Comparison of ENCODE assay signal across 21 cellular contexts in genomic region chr11:31355131-31355530, GRCh38. TPM values are rescaled to one million over a fixed set of nuclear protein-coding genes. Genes with fewer than 3 reads are reported as not detected.
A peak's percentile ranks its signal among the peaks of the same experiment; 100 is the strongest.
DNase-seq lines count a peak whose midpoint lies in the region; ATAC-seq and TF ChIP-seq lines count a peak whose summit lies in the region.
"Had no signal": no experiment of that assay in that cellular context is flagged by ENCODE, and none has a peak within 500 bp of the region (broad histone marks: within the 10 kb centered on the region; RNA-seq: fewer than 3 reads in every experiment).

No MANE protein-coding gene starts in this region.

- no peaks in the 10 kb centered on the region for H3K36me3 Mint-ChIP-seq in immature natural killer cell
- H3K36me3 Mint-ChIP-seq: stimulated activated memory B cell treated with anti-CD40 and anti-IgM and Interleukin-4, amounts not matched to agents 10 μg/mL and 1 μg/mL and 100 μg/mL, for 72 hours had no signal

- H3K27ac Mint-ChIP-seq in immature natural killer cell: no peak overlapping the region
- H3K27ac Mint-ChIP-seq: activated CD8-positive, alpha-beta T cell treated with anti-CD3 and anti-CD28 coated beads for 36 hours; stimulated activated memory B cell treated with anti-CD40 and anti-IgM and Interleukin-4, amounts not matched to agents 10 μg/mL and 1 μg/mL and 100 μg/mL, for 72 hours had no signal

- peaks cover 0 to 2% (median 1%) of the 10 kb centered on the region in 3 donors for H3K27me3 Mint-ChIP-seq in immature natural killer cell (ENCODE audit: low read depth in 3 of 3)

- no peaks in the 10 kb centered on the region for H3K4me1 ChIP-seq in gastrocnemius medialis
- no peaks in the 10 kb centered on the region for H3K4me1 ChIP-seq in spleen
- H3K4me1 ChIP-seq: heart right ventricle, Peyer's patch, upper lobe of left lung had no signal

- in situ Hi-C loops in gastrocnemius medialis (cut with MboI; ENCODE audit: low sequenced_read_pairs in 4 of 4): no loop called here

- TF ChIP-seq CTCF in choroid plexus epithelial cell (conservative IDR thresholded peaks at IDR 0.05; ENCODE audit: low read depth, low read length): no peak
- TF ChIP-seq CTCF in gastrocnemius medialis (IDR thresholded peaks at IDR 0.05 in 4 of 5, conservative IDR thresholded peaks at IDR 0.05 in 1 of 5): no peak
- no peak for TF ChIP-seq CTCF in spleen (IDR thresholded peaks at IDR 0.05 in 8 of 11, conservative IDR thresholded peaks at IDR 0.05 in 3 of 11)

- H3K4me3 Mint-ChIP-seq in immature natural killer cell: no peak overlapping the region
- H3K4me3 Mint-ChIP-seq: activated CD8-positive, alpha-beta T cell treated with anti-CD3 and anti-CD28 coated beads for 36 hours; stimulated activated memory B cell treated with anti-CD40 and anti-IgM and Interleukin-4, amounts not matched to agents 10 μg/mL and 1 μg/mL and 100 μg/mL, for 72 hours had no signal

- H3K4me1 Mint-ChIP-seq in immature natural killer cell: no peaks in the 10 kb centered on the region
- H3K4me1 Mint-ChIP-seq: stimulated activated memory B cell treated with anti-CD40 and anti-IgM and Interleukin-4, amounts not matched to agents 10 μg/mL and 1 μg/mL and 100 μg/mL, for 72 hours had no signal

- H3K27ac ChIP-seq in gastrocnemius medialis: no peak overlapping the region
- no peak overlapping the region for H3K27ac ChIP-seq in spleen
- H3K27ac ChIP-seq: C4-2B, heart right ventricle, Peyer's patch, upper lobe of left lung had no signal

- peak in 1 of 2 donors; percentile 30 for ATAC-seq in gastrocnemius medialis
- ATAC-seq: activated CD8-positive, alpha-beta T cell treated with anti-CD3 and anti-CD28 coated beads for 36 hours; GM12878; heart right ventricle; stimulated activated memory B cell treated with anti-CD40 and anti-IgM and Interleukin-4, amounts not matched to agents 10 μg/mL and 1 μg/mL and 100 μg/mL, for 72 hours had no signal

- no peaks in the 10 kb centered on the region for H3K27me3 ChIP-seq in gastrocnemius medialis
- peaks cover 0 to 16% (median 0%) of the 10 kb centered on the region in 7 donors for H3K27me3 ChIP-seq in spleen (replicated peaks in 1 of 7)
- H3K27me3 ChIP-seq: heart right ventricle, Peyer's patch, upper lobe of left lung had no signal

- no peak overlapping the region for H3K4me3 ChIP-seq in choroid plexus epithelial cell (ENCODE audit: low read depth, low read length)
- no peak overlapping the region for H3K4me3 ChIP-seq in gastrocnemius medialis
- no peak overlapping the region for H3K4me3 ChIP-seq in spleen
- H3K4me3 ChIP-seq: GM12878, heart right ventricle, Peyer's patch, smooth muscle cell, upper lobe of left lung had no signal

- H3K9me3 Mint-ChIP-seq in immature natural killer cell: no peaks in the 10 kb centered on the region
- H3K9me3 Mint-ChIP-seq: activated CD8-positive, alpha-beta T cell treated with anti-CD3 and anti-CD28 coated beads for 36 hours; stimulated activated memory B cell treated with anti-CD40 and anti-IgM and Interleukin-4, amounts not matched to agents 10 μg/mL and 1 μg/mL and 100 μg/mL, for 72 hours had no signal

- intact Hi-C loops in gastrocnemius medialis (cut with DNase I; ENCODE audit: low total_unique reads) (no loop called here), spleen (cut with DNase I; ENCODE audit: low total_unique reads) (no loop called here)

- 58 to 79% (median 70%) methylated on average over 2 of the region's 2 CpGs for WGBS in spleen, 5 donors

- H3K36me3 ChIP-seq in gastrocnemius medialis (no peaks in the 10 kb centered on the region), spleen (no peaks in the 10 kb centered on the region)
- H3K36me3 ChIP-seq: heart right ventricle, Peyer's patch, upper lobe of left lung had no signal

- H3K9me3 ChIP-seq in gastrocnemius medialis (no peaks in the 10 kb centered on the region), spleen (no peaks in the 10 kb centered on the region)
- H3K9me3 ChIP-seq: heart right ventricle, Peyer's patch, upper lobe of left lung had no signal

- DNase-seq in NCI-H1417 (lab: John Stamatoyannopoulos, UW): peak; percentile 4 to 80 (median 70)
- no peak for DNase-seq in NCI-H1417 treated with DMSO at 0.1 percent for 48 hours (lab: John Stamatoyannopoulos, UW)
- DNase-seq in NCI-H2171 (lab: John Stamatoyannopoulos, UW): peak; percentile 85
- peak; percentile 22 for DNase-seq in choroid plexus epithelial cell (ENCODE audit: low read depth)
- peak; percentile 7 to 12 for DNase-seq in gastrocnemius medialis
- no peak for DNase-seq in NCI-H1694 treated with DMSO at 0.1 percent for 48 hours (lab: John Stamatoyannopoulos, UW)
- DNase-seq in immature natural killer cell: no peak
- no peak for DNase-seq in spleen
- DNase-seq: activated CD8-positive, alpha-beta T cell treated with anti-CD3 and anti-CD28 coated beads for 36 hours; HCEC 1CT; heart right ventricle; NCI-H526 treated with DMSO at 0.1 percent for 48 hours; Peyer's patch; T-helper 1 cell; upper lobe of left lung had no signal

- TF ChIP-seq POLR2A in gastrocnemius medialis (IDR thresholded peaks at IDR 0.05): no peak
- no peak for TF ChIP-seq POLR2A in spleen (IDR thresholded peaks at IDR 0.05)

RNA-seq across cellular contexts. Expression of gene DCDC1, which starts 14.4 kb away (rescaled TPM):
- not detected for total RNA-seq in gastrocnemius medialis
- polyA plus RNA-seq in immature natural killer cell: not detected
- under 1 TPM in 3 of 7 donors, not detected in 4; 0.23 to 0.88 (median 0.26) TPM for total RNA-seq in spleen
- under 1 TPM in 1 of 3 donors, not detected in 2; 0.03 TPM for polyA plus RNA-seq in spleen
- total RNA-seq: A172; activated CD8-positive, alpha-beta T cell treated with anti-CD3 and anti-CD28 coated beads for 36 hours; endothelial cell of umbilical vein; GM12878 had no signal
- polyA plus RNA-seq: GM12878 had no signal

RNA-seq across cellular contexts. Expression of gene DNAJC24, which starts 14.5 kb away (rescaled TPM):
- 10 to 100 TPM; 13.1 to 20.1 (median 16.6) TPM for total RNA-seq in gastrocnemius medialis
- polyA plus RNA-seq in immature natural killer cell: 10 to 100 TPM in 1 of 3 donors, 1 to 10 TPM in 2; 6.7 to 14.2 (median 7.6) TPM
- 10 to 100 TPM; 15.2 to 24.5 (median 18.4) TPM for total RNA-seq in spleen
- 1 to 10 TPM; 3.0 to 7.5 (median 4.2) TPM for polyA plus RNA-seq in spleen

Comparison
In these comparisons a context has a peak if more than half of its experiments do, and no peak if none do; other contexts are left out.
1. DNase-seq: peak in NCI-H1417 (3 of 3), NCI-H2171 (single experiment), choroid plexus epithelial cell (single experiment) and gastrocnemius medialis (2 of 2); none in NCI-H1417 treated with DMSO at 0.1 percent for 48 hours (single experiment), NCI-H1694 treated with DMSO at 0.1 percent for 48 hours (single experiment), immature natural killer cell (0 of 3) and spleen (single experiment).